10 cellular contexts compared by ENCODE assay signal in genomic region chr13:92232880-92233279, GRCh38.
"Had no signal": no experiment of that assay in that cellular context is flagged by ENCODE, and none has a peak within 500 bp of the region (broad histone marks: within the 10 kb centered on the region; RNA-seq: fewer than 3 reads in every experiment).

No MANE protein-coding gene starts in this region.

- H3K4me3 ChIP-seq: GM23338, K562 had no signal

- ATAC-seq: GM23338, K562 had no signal

- DNase-seq: H9, HCEC 1CT, HFFc6, IMR-90, KG1 had no signal

- FAIRE-seq: H1, H54, HTR-8/SVneo, K562 had no signal
